Comparison of ENCODE assay signal across 9 cellular contexts in the genomic region with DNA sequence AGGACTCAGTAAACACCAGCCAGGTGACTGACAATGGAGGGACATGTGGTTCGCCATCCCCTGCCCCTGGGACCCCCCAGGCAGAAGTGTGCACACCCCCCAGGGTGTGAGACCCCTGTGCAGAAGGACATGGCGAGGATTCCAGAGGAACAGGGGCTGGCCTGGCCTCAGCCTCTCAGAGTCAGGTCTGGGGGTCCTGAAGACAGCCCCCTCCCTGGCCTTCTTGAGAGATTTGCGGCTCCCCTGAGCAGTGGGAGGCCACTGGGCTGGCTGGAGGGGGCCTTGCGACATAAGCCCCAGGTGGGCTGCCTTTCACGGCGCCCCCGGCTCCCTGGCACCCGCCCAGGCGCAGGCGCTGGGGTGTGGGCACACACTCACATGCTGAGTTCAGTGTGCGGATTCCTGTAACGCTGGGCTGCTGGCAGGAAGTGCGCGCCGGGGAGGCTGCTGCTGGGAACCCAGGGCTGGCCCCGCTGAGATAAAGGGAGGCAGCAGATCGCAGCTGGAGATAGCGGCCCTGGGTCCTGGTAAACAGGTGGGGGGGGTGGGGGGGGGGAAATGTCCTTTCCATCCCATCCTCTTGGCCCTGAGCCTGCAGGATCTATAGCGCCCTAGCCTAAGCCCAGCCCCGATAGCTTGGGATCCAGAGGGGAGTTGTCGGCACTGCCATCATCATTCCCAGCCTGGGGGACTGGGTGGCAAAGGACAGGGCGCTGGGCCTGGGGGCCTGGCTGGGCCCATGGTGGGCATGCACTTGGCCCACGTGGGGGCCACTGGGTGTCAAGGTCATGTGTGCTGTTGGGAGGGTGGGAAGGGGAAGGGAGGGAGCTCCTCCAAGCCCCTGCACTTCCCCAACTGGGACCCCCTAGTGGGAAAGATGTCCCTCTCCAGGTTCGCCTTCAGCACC. TPM values are rescaled to one million over a fixed set of nuclear protein-coding genes. Genes with fewer than 3 reads are reported as not detected.
DNase-seq lines count a peak whose midpoint lies in the region; ATAC-seq and TF ChIP-seq lines count a peak whose summit lies in the region.
"Had no signal": no experiment of that assay in that cellular context is flagged by ENCODE, and none has a peak within 500 bp of the region (broad histone marks: within the 10 kb centered on the region; RNA-seq: fewer than 3 reads in every experiment).

No MANE protein-coding gene starts in this region.

- no peaks in the 10 kb centered on the region for H3K27me3 ChIP-seq in gastrocnemius medialis

- H3K36me3 Mint-ChIP-seq in effector memory CD8-positive, alpha-beta T cell (ENCODE audit: insufficient read depth), result peaks cover 4% of the 10 kb centered on the region
- H3K36me3 Mint-ChIP-seq: IgD-negative memory B cell had no signal

- H3K27ac Mint-ChIP-seq in effector memory CD8-positive, alpha-beta T cell, result peak overlapping the region in 1 of 2 donors; percentile 25

- in situ Hi-C loops in gastrocnemius medialis (cut with MboI; ENCODE audit: low sequenced_read_pairs in 4 of 4), result no loop called here

- peak; percentile 84 to 87 for DNase-seq in Kasumi-1 (lab: John Stamatoyannopoulos, UW)
- peak; percentile 58 to 67 for DNase-seq in activated CD4-positive, alpha-beta T cell treated with anti-CD3 and anti-CD28 coated beads for 24 hours (ENCODE audit: low read depth in 2 of 2)
- peak; percentile 26 to 38 (median 26) for DNase-seq in effector memory CD8-positive, alpha-beta T cell
- peak in 1 of 2 donors; percentile 34 for DNase-seq in gastrocnemius medialis
- DNase-seq in retina, result no peak
- no peak for DNase-seq in DMS79 (lab: John Stamatoyannopoulos, UW)

- no peaks in the 10 kb centered on the region for H3K27me3 Mint-ChIP-seq in effector memory CD8-positive, alpha-beta T cell

- peak overlapping the region; percentile 47 to 73 (median 68) for H3K27ac ChIP-seq in gastrocnemius medialis

- TF ChIP-seq POLR2A in gastrocnemius medialis (IDR thresholded peaks at IDR 0.05), result no peak

- H3K4me3 Mint-ChIP-seq in effector memory CD8-positive, alpha-beta T cell, result peak overlapping the region; percentile 55 to 70

- H3K9me3 Mint-ChIP-seq in effector memory CD8-positive, alpha-beta T cell, result no peaks in the 10 kb centered on the region
- H3K9me3 Mint-ChIP-seq: IgD-negative memory B cell had no signal

- intact Hi-C loops in gastrocnemius medialis (cut with DNase I; ENCODE audit: low total_unique reads), result no loop called here

- TF ChIP-seq CTCF in gastrocnemius medialis (IDR thresholded peaks at IDR 0.05 in 4 of 5, conservative IDR thresholded peaks at IDR 0.05 in 1 of 5), result no peak

- H3K4me3 ChIP-seq in gastrocnemius medialis, result no peak overlapping the region

- no peaks in the 10 kb centered on the region for H3K36me3 ChIP-seq in gastrocnemius medialis

- H3K9me3 ChIP-seq in gastrocnemius medialis, result no peaks in the 10 kb centered on the region

- peaks cover 10 to 16% of the 10 kb centered on the region in 2 donors for H3K4me1 Mint-ChIP-seq in effector memory CD8-positive, alpha-beta T cell (ENCODE audit: low read depth in 2 of 2)

- peaks cover 8 to 11% of the 10 kb centered on the region in 2 donors for H3K4me1 ChIP-seq in gastrocnemius medialis

- peak; percentile 66 for ATAC-seq in effector memory CD8-positive, alpha-beta T cell (replicated peaks)
- ATAC-seq in gastrocnemius medialis (no peak), GM18873 (IDR thresholded peaks at IDR 0.05; ENCODE audit: low FRiP score, unreplicated experiment) (no peak), HG02840 (IDR thresholded peaks at IDR 0.05; ENCODE audit: low FRiP score, unreplicated experiment) (no peak)

RNA-seq across cellular contexts. Expression of a gene that starts 27.1 kb away (rescaled TPM):
- not detected for total RNA-seq in gastrocnemius medialis

RNA-seq across cellular contexts. Expression of a gene that starts 44.5 kb away (rescaled TPM):
- total RNA-seq in gastrocnemius medialis, result 1 to 10 TPM in 1 of 4 donors, under 1 TPM in 1, not detected in 2; 0.44 to 3.3 TPM

Comparison
In these comparisons a context has a peak if more than half of its experiments do, and no peak if none do; other contexts are left out.
1. DNase-seq: peak in Kasumi-1 (2 of 2), activated CD4-positive, alpha-beta T cell treated with anti-CD3 and anti-CD28 coated beads for 24 hours (2 of 2) and effector memory CD8-positive, alpha-beta T cell (3 of 3); none in retina (single experiment) and DMS79 (single experiment).